15 cellular contexts compared by ENCODE assay signal in the genomic region with DNA sequence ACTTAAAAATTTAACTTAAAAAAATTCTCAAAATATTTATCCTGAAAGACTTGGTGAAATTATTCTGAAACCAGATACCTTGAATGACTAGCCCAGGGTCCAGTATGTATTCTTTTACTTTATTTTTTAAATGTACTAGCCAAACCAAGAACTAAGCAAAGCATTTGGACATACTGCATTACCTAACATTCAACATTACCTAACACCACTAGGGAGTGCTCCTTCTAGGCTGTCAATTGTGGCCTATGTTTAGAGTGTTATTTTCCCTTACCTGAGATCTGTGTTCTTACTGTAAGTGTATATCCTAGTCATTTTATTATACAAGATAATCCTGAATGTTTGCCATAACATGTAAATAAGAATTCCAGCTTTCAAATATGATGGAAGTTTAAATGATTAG.
DNase-seq lines count a peak whose midpoint lies in the region; ATAC-seq, FAIRE-seq and TF ChIP-seq lines count a peak whose summit lies in the region.
"Had no signal": no experiment of that assay in that cellular context is flagged by ENCODE, and none has a peak within 500 bp of the region (broad histone marks: within the 10 kb centered on the region; RNA-seq: fewer than 3 reads in every experiment).

No MANE protein-coding gene starts in this region.

- peak; percentile 35 for FAIRE-seq in D721Med (lab: Jason Lieb, UNC)
- FAIRE-seq: endothelial cell of umbilical vein had no signal

- no peak overlapping the region for H3K27ac ChIP-seq in caudate nucleus (ENCODE audit: low read depth, low read length)

- no peak for TF ChIP-seq CTCF in D721Med (IDR thresholded peaks at IDR 0.05; ENCODE audit: insufficient read depth, missing control alignments)
- peak; percentile 34 for TF ChIP-seq CTCF in epithelial cell of esophagus (IDR thresholded peaks at IDR 0.05; ENCODE audit: insufficient read depth, low read depth, low read length, missing control alignments)
- no peak for TF ChIP-seq CTCF in nephron (IDR thresholded peaks at IDR 0.05; ENCODE audit: unreplicated experiment in 3 of 3)
- TF ChIP-seq CTCF in mucosa of descending colon (IDR thresholded peaks at IDR 0.05), result no peak

- no peaks in the 10 kb centered on the region for H3K4me1 Mint-ChIP-seq in nephron

- no peak for ATAC-seq in mucosa of descending colon
- no peak for ATAC-seq in GM21529 (IDR thresholded peaks at IDR 0.05; ENCODE audit: unreplicated experiment)

- H3K9me3 ChIP-seq in mucosa of descending colon, result no peaks in the 10 kb centered on the region

- H3K27ac Mint-ChIP-seq in nephron, result peak overlapping the region; percentile 53 to 86 (median 80)
- H3K27ac Mint-ChIP-seq: stimulated activated naive CD8-positive, alpha-beta T cell treated with anti-CD3 and anti-CD28 coated beads, Interleukin-15, Interleukin-2, amounts not matched to agents 100 ng/mL and 50 ng/mL, for 24 hours had no signal

- peaks cover 7% of the 10 kb centered on the region for H3K27me3 Mint-ChIP-seq in nephron (ENCODE audit: low read depth)
- H3K27me3 Mint-ChIP-seq: activated CD4-positive, alpha-beta T cell treated with anti-CD3 and anti-CD28 coated beads, Interleukin-2, amount 10 ng/mL, durations not matched to agents 7 days and 5 days; stimulated activated naive CD8-positive, alpha-beta T cell treated with anti-CD3 and anti-CD28 coated beads, Interleukin-15, Interleukin-2, amounts not matched to agents 100 ng/mL and 50 ng/mL, for 24 hours had no signal

- no peaks in the 10 kb centered on the region for H3K4me1 ChIP-seq in mucosa of descending colon (ENCODE audit: low read depth)

- intact Hi-C loops in mucosa of descending colon (cut with DNase I, micrococcal nuclease), result no loop called here

- H3K36me3 ChIP-seq in mucosa of descending colon (ENCODE audit: low read depth), result no peaks in the 10 kb centered on the region

- DNase-seq in D721Med (ENCODE audit: insufficient read length, low spot score), result no peak
- peak; percentile 9 for DNase-seq in NCI-H69 (lab: John Stamatoyannopoulos, UW)
- peak; percentile 63 for DNase-seq in epithelial cell of esophagus (ENCODE audit: low read depth)
- no peak for DNase-seq in C1 segment of cervical spinal cord (lab: John Stamatoyannopoulos, UW)
- no peak for DNase-seq in mucosa of descending colon
- no peak for DNase-seq in caudate nucleus (lab: John Stamatoyannopoulos, UW)
- DNase-seq: activated CD4-positive, alpha-beta T cell treated with anti-CD3 and anti-CD28 coated beads, Interleukin-2, amount 10 ng/mL, durations not matched to agents 7 days and 5 days; DMS 273 treated with DMSO at 0.1 percent for 48 hours; NCI-H1048; NCI-H345; stimulated activated CD4-positive, alpha-beta T cell treated with anti-CD3 and anti-CD28 coated beads, Interleukin-12 subunit alpha, Interleukin-12 subunit beta, amount 100 ng/mL, for 4 hours had no signal

- peak overlapping the region; percentile 84 to 87 (median 85) for H3K4me3 Mint-ChIP-seq in nephron
- H3K4me3 Mint-ChIP-seq: stimulated activated naive CD8-positive, alpha-beta T cell treated with anti-CD3 and anti-CD28 coated beads, Interleukin-15, Interleukin-2, amounts not matched to agents 100 ng/mL and 50 ng/mL, for 24 hours had no signal

- no peak overlapping the region for H3K4me3 ChIP-seq in epithelial cell of esophagus (ENCODE audit: low read length)
- H3K4me3 ChIP-seq in mucosa of descending colon, result no peak overlapping the region

- no peaks in the 10 kb centered on the region for H3K9me3 Mint-ChIP-seq in nephron
- H3K9me3 Mint-ChIP-seq: stimulated activated naive CD8-positive, alpha-beta T cell treated with anti-CD3 and anti-CD28 coated beads, Interleukin-15, Interleukin-2, amounts not matched to agents 100 ng/mL and 50 ng/mL, for 24 hours had no signal

- H3K36me3 Mint-ChIP-seq in nephron (ENCODE audit: low read depth), result no peaks in the 10 kb centered on the region

Comparison
In these comparisons a context has a peak if more than half of its experiments do, and no peak if none do; other contexts are left out.
1. DNase-seq: peak in NCI-H69 (single experiment) and epithelial cell of esophagus (single experiment); none in D721Med (single experiment), C1 segment of cervical spinal cord (0 of 14), mucosa of descending colon (0 of 3) and caudate nucleus (0 of 61).